Comparison of ENCODE assay signal across 1 cellular context in the genomic region with DNA sequence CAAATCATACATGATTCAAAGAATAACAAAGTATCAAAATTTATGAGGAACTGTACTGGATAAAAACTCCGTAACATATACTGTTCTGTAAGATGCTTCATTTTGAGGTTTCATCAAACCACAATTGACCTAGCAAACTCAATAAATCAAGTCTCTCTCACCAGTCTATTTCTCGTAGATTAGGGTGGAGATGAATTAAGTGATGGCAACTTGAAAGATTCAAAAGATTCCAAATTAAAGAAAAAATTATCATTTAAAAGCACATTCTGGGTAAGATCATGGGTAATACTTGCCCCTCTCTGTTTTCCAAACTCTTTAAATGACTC.
TF ChIP-seq lines count a peak whose summit lies in the region.

No MANE protein-coding gene starts in this region.

TF ChIP-seq in GM23338, 12 proteins besides CTCF, POLR2A, EP300 and RAD21:
- TF ChIP-seq, protein P1, sequence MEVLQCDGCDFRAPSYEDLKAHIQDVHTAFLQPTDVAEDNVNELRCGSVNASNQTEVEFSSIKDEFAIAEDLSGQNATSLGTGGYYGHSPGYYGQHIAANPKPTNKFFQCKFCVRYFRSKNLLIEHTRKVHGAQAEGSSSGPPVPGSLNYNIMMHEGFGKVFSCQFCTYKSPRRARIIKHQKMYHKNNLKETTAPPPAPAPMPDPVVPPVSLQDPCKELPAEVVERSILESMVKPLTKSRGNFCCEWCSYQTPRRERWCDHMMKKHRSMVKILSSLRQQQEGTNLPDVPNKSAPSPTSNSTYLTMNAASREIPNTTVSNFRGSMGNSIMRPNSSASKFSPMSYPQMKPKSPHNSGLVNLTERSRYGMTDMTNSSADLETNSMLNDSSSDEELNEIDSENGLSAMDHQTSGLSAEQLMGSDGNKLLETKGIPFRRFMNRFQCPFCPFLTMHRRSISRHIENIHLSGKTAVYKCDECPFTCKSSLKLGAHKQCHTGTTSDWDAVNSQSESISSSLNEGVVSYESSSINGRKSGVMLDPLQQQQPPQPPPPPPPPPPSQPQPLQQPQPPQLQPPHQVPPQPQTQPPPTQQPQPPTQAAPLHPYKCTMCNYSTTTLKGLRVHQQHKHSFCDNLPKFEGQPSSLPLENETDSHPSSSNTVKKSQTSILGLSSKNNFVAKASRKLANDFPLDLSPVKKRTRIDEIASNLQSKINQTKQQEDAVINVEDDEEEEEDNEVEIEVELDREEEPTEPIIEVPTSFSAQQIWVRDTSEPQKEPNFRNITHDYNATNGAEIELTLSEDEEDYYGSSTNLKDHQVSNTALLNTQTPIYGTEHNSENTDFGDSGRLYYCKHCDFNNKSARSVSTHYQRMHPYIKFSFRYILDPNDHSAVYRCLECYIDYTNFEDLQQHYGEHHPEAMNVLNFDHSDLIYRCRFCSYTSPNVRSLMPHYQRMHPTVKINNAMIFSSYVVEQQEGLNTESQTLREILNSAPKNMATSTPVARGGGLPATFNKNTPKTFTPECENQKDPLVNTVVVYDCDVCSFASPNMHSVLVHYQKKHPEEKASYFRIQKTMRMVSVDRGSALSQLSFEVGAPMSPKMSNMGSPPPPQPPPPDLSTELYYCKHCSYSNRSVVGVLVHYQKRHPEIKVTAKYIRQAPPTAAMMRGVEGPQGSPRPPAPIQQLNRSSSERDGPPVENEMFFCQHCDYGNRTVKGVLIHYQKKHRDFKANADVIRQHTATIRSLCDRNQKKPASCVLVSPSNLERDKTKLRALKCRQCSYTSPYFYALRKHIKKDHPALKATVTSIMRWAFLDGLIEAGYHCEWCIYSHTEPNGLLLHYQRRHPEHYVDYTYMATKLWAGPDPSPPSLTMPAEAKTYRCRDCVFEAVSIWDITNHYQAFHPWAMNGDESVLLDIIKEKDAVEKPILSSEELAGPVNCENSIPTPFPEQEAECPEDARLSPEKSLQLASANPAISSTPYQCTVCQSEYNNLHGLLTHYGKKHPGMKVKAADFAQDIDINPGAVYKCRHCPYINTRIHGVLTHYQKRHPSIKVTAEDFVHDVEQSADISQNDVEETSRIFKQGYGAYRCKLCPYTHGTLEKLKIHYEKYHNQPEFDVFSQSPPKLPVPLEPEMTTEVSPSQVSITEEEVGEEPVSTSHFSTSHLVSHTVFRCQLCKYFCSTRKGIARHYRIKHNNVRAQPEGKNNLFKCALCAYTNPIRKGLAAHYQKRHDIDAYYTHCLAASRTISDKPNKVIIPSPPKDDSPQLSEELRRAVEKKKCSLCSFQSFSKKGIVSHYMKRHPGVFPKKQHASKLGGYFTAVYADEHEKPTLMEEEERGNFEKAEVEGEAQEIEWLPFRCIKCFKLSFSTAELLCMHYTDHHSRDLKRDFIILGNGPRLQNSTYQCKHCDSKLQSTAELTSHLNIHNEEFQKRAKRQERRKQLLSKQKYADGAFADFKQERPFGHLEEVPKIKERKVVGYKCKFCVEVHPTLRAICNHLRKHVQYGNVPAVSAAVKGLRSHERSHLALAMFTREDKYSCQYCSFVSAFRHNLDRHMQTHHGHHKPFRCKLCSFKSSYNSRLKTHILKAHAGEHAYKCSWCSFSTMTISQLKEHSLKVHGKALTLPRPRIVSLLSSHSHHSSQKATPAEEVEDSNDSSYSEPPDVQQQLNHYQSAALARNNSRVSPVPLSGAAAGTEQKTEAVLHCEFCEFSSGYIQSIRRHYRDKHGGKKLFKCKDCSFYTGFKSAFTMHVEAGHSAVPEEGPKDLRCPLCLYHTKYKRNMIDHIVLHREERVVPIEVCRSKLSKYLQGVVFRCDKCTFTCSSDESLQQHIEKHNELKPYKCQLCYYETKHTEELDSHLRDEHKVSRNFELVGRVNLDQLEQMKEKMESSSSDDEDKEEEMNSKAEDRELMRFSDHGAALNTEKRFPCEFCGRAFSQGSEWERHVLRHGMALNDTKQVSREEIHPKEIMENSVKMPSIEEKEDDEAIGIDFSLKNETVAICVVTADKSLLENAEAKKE (CRISPR knock-in tag; IDR thresholded peaks at IDR 0.05): no peak
- TF ChIP-seq POLR2AphosphoS5 (IDR thresholded peaks at IDR 0.05; ENCODE audit: low read depth): no peak
- TF ChIP-seq STAT1 (IDR thresholded peaks at IDR 0.05; ENCODE audit: unreplicated experiment): no peak
- no peak for TF ChIP-seq CREB1 (CRISPR knock-in tag; IDR thresholded peaks at IDR 0.05; ENCODE audit: low read depth)
- no peak for TF ChIP-seq ZNF114 (CRISPR knock-in tag; IDR thresholded peaks at IDR 0.05)
- TF ChIP-seq, protein P2, sequence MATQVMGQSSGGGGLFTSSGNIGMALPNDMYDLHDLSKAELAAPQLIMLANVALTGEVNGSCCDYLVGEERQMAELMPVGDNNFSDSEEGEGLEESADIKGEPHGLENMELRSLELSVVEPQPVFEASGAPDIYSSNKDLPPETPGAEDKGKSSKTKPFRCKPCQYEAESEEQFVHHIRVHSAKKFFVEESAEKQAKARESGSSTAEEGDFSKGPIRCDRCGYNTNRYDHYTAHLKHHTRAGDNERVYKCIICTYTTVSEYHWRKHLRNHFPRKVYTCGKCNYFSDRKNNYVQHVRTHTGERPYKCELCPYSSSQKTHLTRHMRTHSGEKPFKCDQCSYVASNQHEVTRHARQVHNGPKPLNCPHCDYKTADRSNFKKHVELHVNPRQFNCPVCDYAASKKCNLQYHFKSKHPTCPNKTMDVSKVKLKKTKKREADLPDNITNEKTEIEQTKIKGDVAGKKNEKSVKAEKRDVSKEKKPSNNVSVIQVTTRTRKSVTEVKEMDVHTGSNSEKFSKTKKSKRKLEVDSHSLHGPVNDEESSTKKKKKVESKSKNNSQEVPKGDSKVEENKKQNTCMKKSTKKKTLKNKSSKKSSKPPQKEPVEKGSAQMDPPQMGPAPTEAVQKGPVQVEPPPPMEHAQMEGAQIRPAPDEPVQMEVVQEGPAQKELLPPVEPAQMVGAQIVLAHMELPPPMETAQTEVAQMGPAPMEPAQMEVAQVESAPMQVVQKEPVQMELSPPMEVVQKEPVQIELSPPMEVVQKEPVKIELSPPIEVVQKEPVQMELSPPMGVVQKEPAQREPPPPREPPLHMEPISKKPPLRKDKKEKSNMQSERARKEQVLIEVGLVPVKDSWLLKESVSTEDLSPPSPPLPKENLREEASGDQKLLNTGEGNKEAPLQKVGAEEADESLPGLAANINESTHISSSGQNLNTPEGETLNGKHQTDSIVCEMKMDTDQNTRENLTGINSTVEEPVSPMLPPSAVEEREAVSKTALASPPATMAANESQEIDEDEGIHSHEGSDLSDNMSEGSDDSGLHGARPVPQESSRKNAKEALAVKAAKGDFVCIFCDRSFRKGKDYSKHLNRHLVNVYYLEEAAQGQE (IDR thresholded peaks at IDR 0.05; ENCODE audit: unreplicated experiment): no peak
- no peak for TF ChIP-seq ZNF331 (CRISPR knock-in tag; IDR thresholded peaks at IDR 0.05; ENCODE audit: low read depth)
- no peak for TF ChIP-seq EZH2 (IDR thresholded peaks at IDR 0.05; ENCODE audit: low read depth, unreplicated experiment)
- TF ChIP-seq EZH2phosphoT487 (IDR thresholded peaks at IDR 0.05; ENCODE audit: unreplicated experiment): no peak
- no peak for TF ChIP-seq JUNB (IDR thresholded peaks at IDR 0.05; ENCODE audit: unreplicated experiment)
- no peak for TF ChIP-seq NANOG (IDR thresholded peaks at IDR 0.05; ENCODE audit: borderline replicate concordance)
- TF ChIP-seq, protein P3, sequence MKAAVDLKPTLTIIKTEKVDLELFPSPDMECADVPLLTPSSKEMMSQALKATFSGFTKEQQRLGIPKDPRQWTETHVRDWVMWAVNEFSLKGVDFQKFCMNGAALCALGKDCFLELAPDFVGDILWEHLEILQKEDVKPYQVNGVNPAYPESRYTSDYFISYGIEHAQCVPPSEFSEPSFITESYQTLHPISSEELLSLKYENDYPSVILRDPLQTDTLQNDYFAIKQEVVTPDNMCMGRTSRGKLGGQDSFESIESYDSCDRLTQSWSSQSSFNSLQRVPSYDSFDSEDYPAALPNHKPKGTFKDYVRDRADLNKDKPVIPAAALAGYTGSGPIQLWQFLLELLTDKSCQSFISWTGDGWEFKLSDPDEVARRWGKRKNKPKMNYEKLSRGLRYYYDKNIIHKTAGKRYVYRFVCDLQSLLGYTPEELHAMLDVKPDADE (IDR thresholded peaks at IDR 0.05): no peak
